ENCODE assay signal across 38 cellular contexts in the genomic region with DNA sequence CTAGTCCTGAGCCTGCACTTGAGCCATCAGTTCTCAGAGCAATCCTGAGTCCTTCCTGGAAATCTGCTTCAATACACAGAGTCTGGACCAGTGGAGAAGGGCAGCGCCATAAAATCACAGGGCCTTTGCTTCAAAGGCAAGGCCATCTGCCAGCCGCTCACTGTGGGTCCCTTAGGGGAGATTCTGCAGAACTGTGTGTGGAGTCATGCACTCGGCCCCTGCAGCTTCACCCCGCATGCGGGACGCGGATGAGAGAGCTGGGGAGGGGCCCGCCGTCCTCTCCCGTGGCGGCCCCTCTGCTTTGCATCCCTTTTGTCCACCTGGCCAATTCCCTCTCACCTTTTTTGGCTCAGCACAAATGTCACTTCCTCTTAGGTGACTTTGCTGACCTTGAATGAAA.
"Had no signal": no experiment of that assay in that cellular context is flagged by ENCODE, and none has a peak within 500 bp of the region (broad histone marks: within the 10 kb centered on the region; RNA-seq: fewer than 3 reads in every experiment).

No MANE protein-coding gene starts in this region.

- H3K27me3 ChIP-seq: ascending aorta, cardiac muscle cell had no signal

- H3K9me3 Mint-ChIP-seq: activated CD4-positive, alpha-beta memory T cell treated with anti-CD3 and anti-CD28 coated beads, Interleukin-2, amount 10 ng/mL, durations not matched to agents 7 days and 5 days; activated CD4-positive, alpha-beta T cell treated with anti-CD3 and anti-CD28 coated beads, Interleukin-2, amount 10 ng/mL, durations not matched to agents 7 days and 5 days; activated naive CD4-positive, alpha-beta T cell treated with anti-CD3 and anti-CD28 coated beads, Interleukin-2, amount 10 ng/mL, durations not matched to agents 7 days and 5 days; activated naive CD4-positive, alpha-beta T cell treated with anti-CD3 and anti-CD28 coated beads, Interleukin-2, amount 50 U/mL, for 24 hours; activated naive CD8-positive, alpha-beta T cell treated with anti-CD3 and anti-CD28 coated beads, Interleukin-2, amount 10 ng/mL, durations not matched to agents 7 days and 5 days; activated naive CD8-positive, alpha-beta T cell treated with anti-CD3 and anti-CD28 coated beads, Interleukin-2, amount 50 U/mL, for 24 hours; activated T-cell treated with anti-CD3 and anti-CD28 coated beads, Interleukin-2, amount 50 U/mL, for 24 hours; activated T-helper 2 cell treated with anti-CD3 and anti-CD28 coated beads, Interferon-gamma antibody, Interleukin-2, Interleukin-4, amounts not matched to agents 10 μg/mL and 5 μg/mL and 100 μg/mL, durations not matched to agents 14 hours and 24 hours and 36 hours; brain; central memory CD8-positive, alpha-beta T cell; T-helper 1 cell treated with Interleukin-12 subunit alpha and Interleukin-12 subunit beta and Interleukin-4 antibody, amounts not matched to agents 30 μg/mL and 1 μg/mL, for 36 hours; T-helper 2 cell treated with Interferon-gamma antibody and Interleukin-4, amounts not matched to agents 5 μg/mL and 100 μg/mL, for 36 hours; WTC11 had no signal

- H3K4me1 ChIP-seq: ascending aorta had no signal

- H3K36me3 Mint-ChIP-seq: activated CD8-positive, alpha-beta memory T cell treated with anti-CD3 and anti-CD28 coated beads, Interleukin-2, amount 10 ng/mL, durations not matched to agents 7 days and 5 days; activated naive CD4-positive, alpha-beta T cell treated with anti-CD3 and anti-CD28 coated beads, Interleukin-2, amount 10 ng/mL, durations not matched to agents 7 days and 5 days; activated naive CD4-positive, alpha-beta T cell treated with anti-CD3 and anti-CD28 coated beads, Interleukin-2, amount 50 U/mL, for 24 hours; activated naive CD8-positive, alpha-beta T cell; activated naive CD8-positive, alpha-beta T cell treated with anti-CD3 and anti-CD28 coated beads, Interleukin-2, amount 10 ng/mL, durations not matched to agents 7 days and 5 days; brain; WTC11 had no signal

- H3K4me3 ChIP-seq: ascending aorta, cardiac muscle cell had no signal

- H3K36me3 ChIP-seq: ascending aorta, cardiac muscle cell had no signal

- H3K27ac ChIP-seq: ascending aorta, cardiac muscle cell, VCaP had no signal

- H3K4me3 Mint-ChIP-seq: activated CD4-positive, alpha-beta memory T cell treated with anti-CD3 and anti-CD28 coated beads, Interleukin-2, amount 10 ng/mL, durations not matched to agents 7 days and 5 days; activated CD4-positive, alpha-beta T cell treated with anti-CD3 and anti-CD28 coated beads for 36 hours; activated CD4-positive, alpha-beta T cell treated with anti-CD3 and anti-CD28 coated beads, Interleukin-2, amount 10 ng/mL, durations not matched to agents 7 days and 5 days; activated CD8-positive, alpha-beta memory T cell treated with anti-CD3 and anti-CD28 coated beads, Interleukin-2, amount 10 ng/mL, durations not matched to agents 7 days and 5 days; activated CD8-positive, alpha-beta T cell treated with anti-CD3 and anti-CD28 coated beads, Interleukin-2, amount 10 ng/mL, durations not matched to agents 7 days and 5 days; activated naive CD4-positive, alpha-beta T cell treated with anti-CD3 and anti-CD28 coated beads, Interleukin-2, amount 10 ng/mL, durations not matched to agents 7 days and 5 days; activated naive CD4-positive, alpha-beta T cell treated with anti-CD3 and anti-CD28 coated beads, Interleukin-2, amount 50 U/mL, for 24 hours; activated naive CD8-positive, alpha-beta T cell; activated naive CD8-positive, alpha-beta T cell treated with anti-CD3 and anti-CD28 coated beads, Interleukin-2, amount 10 ng/mL, durations not matched to agents 7 days and 5 days; activated naive CD8-positive, alpha-beta T cell treated with anti-CD3 and anti-CD28 coated beads, Interleukin-2, amount 50 U/mL, for 24 hours; activated T-cell treated with anti-CD3 and anti-CD28 coated beads, Interleukin-2, amount 50 U/mL, for 24 hours; brain; central memory CD8-positive, alpha-beta T cell; T-helper 1 cell treated with Interleukin-12 subunit alpha and Interleukin-12 subunit beta and Interleukin-4 antibody, amounts not matched to agents 30 μg/mL and 1 μg/mL, for 36 hours; T-helper 2 cell treated with Interferon-gamma antibody and Interleukin-4, amounts not matched to agents 5 μg/mL and 100 μg/mL, for 36 hours; WTC11 had no signal

- H3K27me3 Mint-ChIP-seq: activated CD4-positive, alpha-beta memory T cell treated with anti-CD3 and anti-CD28 coated beads, Interleukin-2, amount 10 ng/mL, durations not matched to agents 7 days and 5 days; activated CD4-positive, alpha-beta T cell treated with anti-CD3 and anti-CD28 coated beads for 36 hours; activated CD4-positive, alpha-beta T cell treated with anti-CD3 and anti-CD28 coated beads, Interleukin-2, amount 10 ng/mL, durations not matched to agents 7 days and 5 days; activated naive CD8-positive, alpha-beta T cell; activated naive CD8-positive, alpha-beta T cell treated with anti-CD3 and anti-CD28 coated beads, Interleukin-2, amount 10 ng/mL, durations not matched to agents 7 days and 5 days had no signal

- ATAC-seq: activated CD4-positive, alpha-beta T cell treated with anti-CD3 and anti-CD28 coated beads for 36 hours; activated CD4-positive, CD25-positive, alpha-beta regulatory T cell treated with anti-CD3 and anti-CD28 coated beads, Interleukin-2, amount 50 U/mL, for 24 hours; activated CD8-positive, alpha-beta memory T cell treated with anti-CD3 and anti-CD28 coated beads, Interleukin-2, amount 10 ng/mL, durations not matched to agents 7 days and 5 days; activated CD8-positive, alpha-beta T cell treated with anti-CD3 and anti-CD28 coated beads, Interleukin-2, amount 10 ng/mL, durations not matched to agents 7 days and 5 days; activated naive CD8-positive, alpha-beta T cell treated with anti-CD3 and anti-CD28 coated beads, Interleukin-2, amount 50 U/mL, for 24 hours; WTC11 had no signal

- DNase-seq: activated CD4-positive, alpha-beta memory T cell treated with anti-CD3 and anti-CD28 coated beads, Interleukin-2, amount 10 ng/mL, durations not matched to agents 7 days and 5 days; activated CD4-positive, alpha-beta T cell treated with anti-CD3 and anti-CD28 coated beads for 1 hour; activated CD4-positive, alpha-beta T cell treated with anti-CD3 and anti-CD28 coated beads for 36 hours; activated CD4-positive, alpha-beta T cell treated with anti-CD3 and anti-CD28 coated beads for 48 hours; activated CD4-positive, alpha-beta T cell treated with anti-CD3 and anti-CD28 coated beads, Interleukin-2, amount 10 ng/mL, durations not matched to agents 7 days and 5 days; activated CD4-positive, alpha-beta T cell treated with anti-CD3 and anti-CD28 coated beads, Interleukin-2, amount 50 U/mL, for 48 hours; activated CD4-positive, CD25-positive, alpha-beta regulatory T cell; activated CD8-positive, alpha-beta memory T cell treated with anti-CD3 and anti-CD28 coated beads for 24 hours; activated CD8-positive, alpha-beta memory T cell treated with anti-CD3 and anti-CD28 coated beads, Interleukin-2, amount 10 ng/mL, durations not matched to agents 7 days and 5 days; activated CD8-positive, alpha-beta memory T cell treated with anti-CD3 and anti-CD28 coated beads, Interleukin-2, amount 50 U/mL, for 48 hours; activated CD8-positive, alpha-beta T cell treated with anti-CD3 and anti-CD28 coated beads, Interleukin-2, amount 10 ng/mL, durations not matched to agents 7 days and 5 days; activated effector memory CD4-positive, alpha-beta T cell treated with Interleukin-2 at 50 U/mL for 16 hours; activated gamma-delta T cell; activated naive CD4-positive, alpha-beta T cell treated with anti-CD3 and anti-CD28 coated beads, Interleukin-2, amount 10 ng/mL, durations not matched to agents 7 days and 5 days; activated naive CD4-positive, alpha-beta T cell treated with Interleukin-2 at 50 U/mL for 16 hours; activated naive CD8-positive, alpha-beta T cell treated with anti-CD3 and anti-CD28 coated beads, Interleukin-2, amount 10 ng/mL, durations not matched to agents 7 days and 5 days; activated naive CD8-positive, alpha-beta T cell treated with anti-CD3 and anti-CD28 coated beads, Interleukin-2, amount 50 U/mL, for 24 hours; activated T-cell treated with anti-CD3 and anti-CD28 coated beads, Interleukin-2, amount 50 U/mL, for 24 hours; activated T-cell treated with anti-CD3 and anti-CD28 coated beads, Interleukin-2, amount 50 U/mL, for 48 hours; amygdala; anterior cingulate cortex; caudate nucleus; cerebellar nuclear complex; T-helper 1 cell; T-helper 2 cell; T-helper 9 cell had no signal

- H3K9me3 ChIP-seq: ascending aorta had no signal

- H3K4me1 Mint-ChIP-seq: activated CD4-positive, alpha-beta memory T cell treated with anti-CD3 and anti-CD28 coated beads, Interleukin-2, amount 10 ng/mL, durations not matched to agents 7 days and 5 days; activated CD4-positive, alpha-beta T cell treated with anti-CD3 and anti-CD28 coated beads for 36 hours; activated CD4-positive, alpha-beta T cell treated with anti-CD3 and anti-CD28 coated beads, Interleukin-2, amount 10 ng/mL, durations not matched to agents 7 days and 5 days; activated CD8-positive, alpha-beta memory T cell treated with anti-CD3 and anti-CD28 coated beads, Interleukin-2, amount 10 ng/mL, durations not matched to agents 7 days and 5 days; activated naive CD4-positive, alpha-beta T cell treated with anti-CD3 and anti-CD28 coated beads, Interleukin-2, amount 10 ng/mL, durations not matched to agents 7 days and 5 days; activated naive CD4-positive, alpha-beta T cell treated with anti-CD3 and anti-CD28 coated beads, Interleukin-2, amount 50 U/mL, for 24 hours; activated naive CD8-positive, alpha-beta T cell treated with anti-CD3 and anti-CD28 coated beads, Interleukin-2, amount 10 ng/mL, durations not matched to agents 7 days and 5 days; activated naive CD8-positive, alpha-beta T cell treated with anti-CD3 and anti-CD28 coated beads, Interleukin-2, amount 50 U/mL, for 24 hours; central memory CD8-positive, alpha-beta T cell had no signal

- H3K27ac Mint-ChIP-seq: activated CD4-positive, alpha-beta memory T cell treated with anti-CD3 and anti-CD28 coated beads, Interleukin-2, amount 10 ng/mL, durations not matched to agents 7 days and 5 days; activated CD4-positive, alpha-beta T cell treated with anti-CD3 and anti-CD28 coated beads for 36 hours; activated CD4-positive, alpha-beta T cell treated with anti-CD3 and anti-CD28 coated beads, Interleukin-2, amount 10 ng/mL, durations not matched to agents 7 days and 5 days; activated CD8-positive, alpha-beta memory T cell treated with anti-CD3 and anti-CD28 coated beads, Interleukin-2, amount 10 ng/mL, durations not matched to agents 7 days and 5 days; activated CD8-positive, alpha-beta T cell treated with anti-CD3 and anti-CD28 coated beads, Interleukin-2, amount 10 ng/mL, durations not matched to agents 7 days and 5 days; activated naive CD4-positive, alpha-beta T cell treated with anti-CD3 and anti-CD28 coated beads, Interleukin-2, amount 10 ng/mL, durations not matched to agents 7 days and 5 days; activated naive CD4-positive, alpha-beta T cell treated with anti-CD3 and anti-CD28 coated beads, Interleukin-2, amount 50 U/mL, for 24 hours; activated naive CD8-positive, alpha-beta T cell; activated naive CD8-positive, alpha-beta T cell treated with anti-CD3 and anti-CD28 coated beads, Interleukin-2, amount 10 ng/mL, durations not matched to agents 7 days and 5 days; activated naive CD8-positive, alpha-beta T cell treated with anti-CD3 and anti-CD28 coated beads, Interleukin-2, amount 50 U/mL, for 24 hours; activated T-cell treated with anti-CD3 and anti-CD28 coated beads, Interleukin-2, amount 50 U/mL, for 24 hours; activated T-helper 2 cell treated with anti-CD3 and anti-CD28 coated beads, Interferon-gamma antibody, Interleukin-2, Interleukin-4, amounts not matched to agents 10 μg/mL and 5 μg/mL and 100 μg/mL, durations not matched to agents 14 hours and 24 hours and 36 hours; T-helper 1 cell treated with Interleukin-12 subunit alpha and Interleukin-12 subunit beta and Interleukin-4 antibody, amounts not matched to agents 30 μg/mL and 1 μg/mL, for 36 hours; T-helper 2 cell treated with Interferon-gamma antibody and Interleukin-4, amounts not matched to agents 5 μg/mL and 100 μg/mL, for 36 hours; WTC11 had no signal
